ENCODE assay signal across 9 cellular contexts in the genomic region with DNA sequence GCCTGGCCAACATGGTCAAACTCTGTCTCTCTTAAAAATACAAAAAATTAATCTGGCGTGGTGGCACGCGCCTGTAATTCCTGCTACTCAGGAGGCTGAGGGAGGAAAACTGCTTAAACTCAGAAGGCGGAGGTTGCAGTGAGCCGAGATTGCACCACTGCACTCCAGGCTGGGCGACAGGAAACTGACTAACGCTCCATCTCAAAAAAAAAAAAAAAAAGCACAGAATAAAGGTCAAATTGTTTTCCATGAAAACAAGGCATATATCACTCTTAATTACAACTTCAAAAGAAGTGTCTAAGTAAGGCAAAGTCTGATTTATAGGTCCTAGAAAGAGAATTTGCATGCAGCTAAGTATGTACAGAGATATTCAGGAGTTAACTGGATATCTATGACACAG.
A peak's percentile ranks its signal among the peaks of the same experiment; 100 is the strongest.
DNase-seq lines count a peak whose midpoint lies in the region; ATAC-seq and FAIRE-seq lines count a peak whose summit lies in the region.
"Had no signal": no experiment of that assay in that cellular context is flagged by ENCODE, and none has a peak within 500 bp of the region (broad histone marks: within the 10 kb centered on the region; RNA-seq: fewer than 3 reads in every experiment).

No MANE protein-coding gene starts in this region.

- peak overlapping the region in 1 of 2 donors; percentile 78 for H3K27ac Mint-ChIP-seq in stimulated activated naive CD8-positive, alpha-beta T cell treated with anti-CD3 and anti-CD28 coated beads, Interleukin-15, amount 100 ng/mL, for 72 hours

- H3K27me3 Mint-ChIP-seq in stimulated activated naive CD8-positive, alpha-beta T cell treated with anti-CD3 and anti-CD28 coated beads, Interleukin-15, amount 100 ng/mL, for 72 hours: no peaks in the 10 kb centered on the region

- peak; percentile 9 for DNase-seq in stimulated activated naive CD4-positive, alpha-beta T cell treated with Interleukin-2 at 50 U/mL for 16 hours (lab: John Stamatoyannopoulos, UW)
- no peak for DNase-seq in stimulated activated naive CD4-positive, alpha-beta T cell (lab: John Stamatoyannopoulos, UW)
- peak; percentile 23 to 25 for DNase-seq in activated CD4-positive, alpha-beta T cell treated with anti-CD3 and anti-CD28 coated beads, Interleukin-2, amount 50 U/mL, for 4 hours
- peak; percentile 5 for DNase-seq in fibroblast of gingiva (ENCODE audit: low read depth)
- peak in 1 of 2 donors; percentile 7 for DNase-seq in stimulated activated naive CD8-positive, alpha-beta T cell treated with anti-CD3 and anti-CD28 coated beads, Interleukin-15, amount 100 ng/mL, for 72 hours
- no peak for DNase-seq in NCI-H82 treated with DMSO at 0.1 percent for 48 hours (lab: John Stamatoyannopoulos, UW; ENCODE audit: unreplicated experiment)
- no peak for DNase-seq in NCI-H526 treated with DMSO at 0.1 percent for 48 hours (lab: John Stamatoyannopoulos, UW)
- no peak for DNase-seq in urothelium cell line (ENCODE audit: low spot score)
- DNase-seq: SIG-M5 had no signal

- H3K4me3 Mint-ChIP-seq in stimulated activated naive CD8-positive, alpha-beta T cell treated with anti-CD3 and anti-CD28 coated beads, Interleukin-15, amount 100 ng/mL, for 72 hours: peak overlapping the region; percentile 34 to 37

- ATAC-seq in stimulated activated naive CD8-positive, alpha-beta T cell treated with anti-CD3 and anti-CD28 coated beads, Interleukin-15, amount 100 ng/mL, for 72 hours: peak; percentile 72

- FAIRE-seq in urothelium cell line (lab: Jason Lieb, UNC): no peak

- peaks cover 74% of the 10 kb centered on the region for H3K4me1 Mint-ChIP-seq in stimulated activated naive CD8-positive, alpha-beta T cell treated with anti-CD3 and anti-CD28 coated beads, Interleukin-15, amount 100 ng/mL, for 72 hours

- H3K9me3 Mint-ChIP-seq in stimulated activated naive CD8-positive, alpha-beta T cell treated with anti-CD3 and anti-CD28 coated beads, Interleukin-15, amount 100 ng/mL, for 72 hours: no peaks in the 10 kb centered on the region

Comparison
In these comparisons a context has a peak if more than half of its experiments do, and no peak if none do; other contexts are left out.
1. DNase-seq: peak in stimulated activated naive CD4-positive, alpha-beta T cell treated with Interleukin-2 at 50 U/mL for 16 hours (single experiment), activated CD4-positive, alpha-beta T cell treated with anti-CD3 and anti-CD28 coated beads, Interleukin-2, amount 50 U/mL, for 4 hours (2 of 2) and fibroblast of gingiva (single experiment); none in stimulated activated naive CD4-positive, alpha-beta T cell (0 of 6), NCI-H82 treated with DMSO at 0.1 percent for 48 hours (single experiment), NCI-H526 treated with DMSO at 0.1 percent for 48 hours (single experiment) and urothelium cell line (single experiment).